In genomic region chr2:106257135-106257534, GRCh38 we compare ENCODE assay signal across 33 cellular contexts.
"Had no signal": no experiment of that assay in that cellular context is flagged by ENCODE, and none has a peak within 500 bp of the region (broad histone marks: within the 10 kb centered on the region; RNA-seq: fewer than 3 reads in every experiment).

No MANE protein-coding gene starts in this region.

- DNase-seq: Karpas-422, Kasumi-1, MG63, MM.1S, MV-4-11, NCI-H1048, NCI-H1092, NCI-H1092 treated with DMSO at 0.1 percent for 48 hours, NCI-H1105, NCI-H1105 treated with DMSO at 0.1 percent for 48 hours, NCI-H1417, NCI-H1417 treated with DMSO at 0.1 percent for 48 hours, NCI-H1436, NCI-H1436 treated with DMSO at 0.1 percent for 48 hours, NCI-H146, NCI-H1694, NCI-H1694 treated with DMSO at 0.1 percent for 48 hours, NCI-H187, NCI-H187 treated with DMSO at 0.1 percent for 48 hours, NCI-H1930, NCI-H2029, NCI-H2029 treated with DMSO at 0.1 percent for 48 hours, NCI-H2081, NCI-H2081 treated with DMSO at 0.1 percent for 48 hours, NCI-H2107, NCI-H2171, NCI-H2171 treated with DMSO at 0.1 percent for 48 hours, NCI-H2227 treated with DMSO at 0.1 percent for 48 hours, NCI-H226, NCI-H345, NCI-H446, NCI-H446 treated with DMSO at 0.1 percent for 48 hours, NCI-H510A had no signal
